In genomic region chr12:62957233-62957953, GRCh38 we compare ENCODE assay signal across 15 cellular contexts. TPM values are rescaled to one million over a fixed set of nuclear protein-coding genes. Genes with fewer than 3 reads are reported as not detected.
A peak's percentile ranks its signal among the peaks of the same experiment; 100 is the strongest.
DNase-seq lines count a peak whose midpoint lies in the region; ATAC-seq, FAIRE-seq and TF ChIP-seq lines count a peak whose summit lies in the region.
"Had no signal": no experiment of that assay in that cellular context is flagged by ENCODE, and none has a peak within 500 bp of the region (broad histone marks: within the 10 kb centered on the region; RNA-seq: fewer than 3 reads in every experiment).

No MANE protein-coding gene starts in this region.

- H3K9ac ChIP-seq in PC-3 (ENCODE audit: low read length), result no peak overlapping the region

- H3F3A ChIP-seq in PC-3 (ENCODE audit: low read length, unreplicated experiment), result no peaks in the 10 kb centered on the region

- TF ChIP-seq CTCF in PC-3 (conservative IDR thresholded peaks at IDR 0.05; ENCODE audit: low read depth, low read length), result no peak
- TF ChIP-seq CTCF in fibroblast of villous mesenchyme (IDR thresholded peaks at IDR 0.05; ENCODE audit: insufficient read depth, low read depth, low read length), result no peak
- no peak for TF ChIP-seq CTCF in osteocyte (IDR thresholded peaks at IDR 0.05)

- CTCF ChIA-PET in PC-3 (lab: Charles Lee), result interaction anchor here (0.5 to 0.6 kb wide), 2 partner anchors 109 to 112 kb away, joined by 4 to 12 read pairs; no protein-coding TSS in a partner anchor

- DNase-seq in HTR-8/SVneo (ENCODE audit: insufficient read length, low spot score) (peak; percentile 22), PC-3 (peak; percentile 56), fibroblast of villous mesenchyme (ENCODE audit: low read depth) (peak; percentile 21), osteocyte (ENCODE audit: extremely low spot score, unreplicated experiment) (no peak), MG63 (no peak), NCI-H2171 treated with DMSO at 0.1 percent for 48 hours (lab: John Stamatoyannopoulos, UW) (no peak), EL (no peak), cerebellum (ENCODE audit: low spot score) (no peak)
- DNase-seq: activated CD8-positive, alpha-beta T cell treated with anti-CD3 and anti-CD28 coated beads for 36 hours; activated naive CD4-positive, alpha-beta T cell treated with anti-CD3 and anti-CD28 coated beads, Interleukin-2, amount 10 ng/mL, durations not matched to agents 7 days and 5 days; effector CD8-positive, alpha-beta T cell; GOT3; naive B cell; stimulated activated naive B cell treated with anti-CD40 and anti-IgM and Interleukin-4, amounts not matched to agents 10 μg/mL and 1 μg/mL and 100 μg/mL, for 72 hours had no signal

- intact Hi-C loops in PC-3 (cut with micrococcal nuclease), result no loop called here

- H3K4me1 Mint-ChIP-seq in osteocyte (ENCODE audit: unreplicated experiment), result peaks cover 39% of the 10 kb centered on the region
- H3K4me1 Mint-ChIP-seq: activated naive CD4-positive, alpha-beta T cell treated with anti-CD3 and anti-CD28 coated beads, Interleukin-2, amount 10 ng/mL, durations not matched to agents 7 days and 5 days; naive B cell; stimulated activated naive B cell treated with anti-CD40 and anti-IgM and Interleukin-4, amounts not matched to agents 10 μg/mL and 1 μg/mL and 100 μg/mL, for 72 hours had no signal

- H4K20me1 ChIP-seq in PC-3 (ENCODE audit: low read length), result no peaks in the 10 kb centered on the region

- H3K36me3 ChIP-seq in PC-3 (ENCODE audit: low read depth, low read length) (no peaks in the 10 kb centered on the region), MG63 (no peaks in the 10 kb centered on the region)

- H3K4me1 ChIP-seq in PC-3 (ENCODE audit: insufficient read depth, low read length), result peaks cover 10% of the 10 kb centered on the region

- BruUV-seq in PC-3 (replicated peaks; lab: Mats Ljungman, UMichigan), result no TSS peak

- peak overlapping the region; percentile 55 for H3K4me3 Mint-ChIP-seq in osteocyte (ENCODE audit: unreplicated experiment)
- H3K4me3 Mint-ChIP-seq: activated CD8-positive, alpha-beta T cell treated with anti-CD3 and anti-CD28 coated beads for 36 hours; activated naive CD4-positive, alpha-beta T cell treated with anti-CD3 and anti-CD28 coated beads, Interleukin-2, amount 10 ng/mL, durations not matched to agents 7 days and 5 days; naive B cell; stimulated activated naive B cell treated with anti-CD40 and anti-IgM and Interleukin-4, amounts not matched to agents 10 μg/mL and 1 μg/mL and 100 μg/mL, for 72 hours had no signal

- no peaks in the 10 kb centered on the region for H3K9me2 ChIP-seq in PC-3 (replicated peaks; ENCODE audit: low read length)

- H3K4me3 ChIP-seq in PC-3 (ENCODE audit: low read length) (no peak overlapping the region), fibroblast of villous mesenchyme (ENCODE audit: low read depth, low read length) (no peak overlapping the region), MG63 (no peak overlapping the region)

- H3K9me3 ChIP-seq in PC-3 (ENCODE audit: low read length) (no peaks in the 10 kb centered on the region), MG63 (no peaks in the 10 kb centered on the region)

- H3K27me3 ChIP-seq in PC-3 (ENCODE audit: low read length) (no peaks in the 10 kb centered on the region), MG63 (no peaks in the 10 kb centered on the region)

- ATAC-seq in PC-3, result peak; percentile 92
- ATAC-seq: activated CD8-positive, alpha-beta T cell treated with anti-CD3 and anti-CD28 coated beads for 36 hours; stimulated activated naive B cell treated with anti-CD40 and anti-IgM and Interleukin-4, amounts not matched to agents 10 μg/mL and 1 μg/mL and 100 μg/mL, for 72 hours had no signal

- peak overlapping the region; percentile 63 for H3K4me2 ChIP-seq in PC-3 (ENCODE audit: low read length)

- POLR2A ChIA-PET in PC-3 (lab: Charles Lee; ENCODE audit: unreplicated experiment), result interaction anchor here (0.5 to 0.7 kb wide), 2 partner anchors 623 to 1265 kb away, joined by 3 to 25 read pairs; no protein-coding TSS in a partner anchor

- no peak overlapping the region for H2AFZ ChIP-seq in PC-3 (ENCODE audit: low read length)

- peak overlapping the region; percentile 80 for H3K27ac Mint-ChIP-seq in osteocyte (ENCODE audit: unreplicated experiment)
- H3K27ac Mint-ChIP-seq: activated CD8-positive, alpha-beta T cell treated with anti-CD3 and anti-CD28 coated beads for 36 hours; activated naive CD4-positive, alpha-beta T cell treated with anti-CD3 and anti-CD28 coated beads, Interleukin-2, amount 10 ng/mL, durations not matched to agents 7 days and 5 days; naive B cell; stimulated activated naive B cell treated with anti-CD40 and anti-IgM and Interleukin-4, amounts not matched to agents 10 μg/mL and 1 μg/mL and 100 μg/mL, for 72 hours had no signal

- no peaks in the 10 kb centered on the region for H3K36me3 Mint-ChIP-seq in osteocyte (ENCODE audit: unreplicated experiment)
- H3K36me3 Mint-ChIP-seq: activated naive CD4-positive, alpha-beta T cell treated with anti-CD3 and anti-CD28 coated beads, Interleukin-2, amount 10 ng/mL, durations not matched to agents 7 days and 5 days; naive B cell; stimulated activated naive B cell treated with anti-CD40 and anti-IgM and Interleukin-4, amounts not matched to agents 10 μg/mL and 1 μg/mL and 100 μg/mL, for 72 hours had no signal

- H3K27me3 Mint-ChIP-seq in osteocyte (ENCODE audit: unreplicated experiment), result no peaks in the 10 kb centered on the region

- no peaks in the 10 kb centered on the region for H3K9me3 Mint-ChIP-seq in osteocyte (ENCODE audit: unreplicated experiment)
- H3K9me3 Mint-ChIP-seq: activated CD8-positive, alpha-beta T cell treated with anti-CD3 and anti-CD28 coated beads for 36 hours; activated naive CD4-positive, alpha-beta T cell treated with anti-CD3 and anti-CD28 coated beads, Interleukin-2, amount 10 ng/mL, durations not matched to agents 7 days and 5 days had no signal

- H3K79me2 ChIP-seq in PC-3 (ENCODE audit: low read length), result no peaks in the 10 kb centered on the region

- no peak for FAIRE-seq in HTR-8/SVneo (lab: Jason Lieb, UNC)

- H3K27ac ChIP-seq in PC-3 (ENCODE audit: low read length), result no peak overlapping the region

RNA-seq across cellular contexts. Expression of gene PPM1H, which starts 22.4 kb away (rescaled TPM):
- total RNA-seq in PC-3 (2014; rRNA removed) (9.8 and 12.0 TPM in 2 replicates), fibroblast of villous mesenchyme (0.86 and 2.3 TPM in 2 replicates), osteocyte (60.8 and 67.0 TPM in 2 replicates), cerebellum (26.5 TPM)
- 3.6 and 4.0 TPM in 2 replicates for total RNA-seq in MG63 (2014; rRNA removed; shearing (Covaris generic); ENCODE audit: low replicate concordance)
- total RNA-seq: T-helper 1 cell treated with Interleukin-12 subunit alpha and Interleukin-12 subunit beta and Interleukin-4 antibody, amounts not matched to agents 30 ng/mL and 1 ng/mL, for 36 hours had no signal

Comparison
In these comparisons a context has a peak if more than half of its experiments do, and no peak if none do; other contexts are left out.
1. DNase-seq: peak in HTR-8/SVneo (single experiment), PC-3 (single experiment) and fibroblast of villous mesenchyme (single experiment); none in osteocyte (single experiment), MG63 (single experiment), NCI-H2171 treated with DMSO at 0.1 percent for 48 hours (single experiment), EL (single experiment) and cerebellum (single experiment).